In the genomic region with DNA sequence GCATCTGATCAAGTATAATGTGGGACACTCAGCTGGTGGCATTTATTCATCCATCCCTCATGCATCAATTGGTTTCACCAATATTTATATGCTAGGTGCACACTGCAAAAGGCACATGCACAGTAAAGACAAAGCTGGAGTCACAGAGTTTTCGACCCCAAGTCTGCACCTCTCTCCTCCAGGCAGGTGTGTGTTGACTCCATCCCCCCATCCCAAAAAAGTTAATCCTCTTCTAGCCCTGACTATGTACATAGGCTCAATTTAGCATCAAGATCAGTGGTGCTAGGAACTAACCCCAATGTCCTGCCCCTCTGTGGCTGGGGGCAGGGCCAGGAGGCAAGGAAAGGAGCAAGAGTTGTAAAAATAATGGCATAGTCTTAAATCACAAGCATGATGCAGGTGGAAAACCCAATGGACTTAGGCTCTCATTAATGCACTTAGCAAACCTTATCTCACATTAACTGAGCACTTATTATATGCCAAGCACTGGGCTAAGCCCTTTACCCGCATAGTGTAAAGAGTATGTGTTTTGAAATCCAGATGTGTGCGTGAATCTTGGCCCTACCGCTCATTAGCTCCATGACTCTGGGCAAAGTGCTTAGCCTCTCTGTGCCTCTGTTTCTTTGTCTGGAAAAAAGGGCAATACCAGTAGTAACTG, we compare ENCODE assay signal across 1 cellular context.
TF ChIP-seq lines count a peak whose summit lies in the region.

No MANE protein-coding gene starts in this region.

TF ChIP-seq in IMR-90, 13 proteins besides CTCF, POLR2A, EP300 and RAD21:
- TF ChIP-seq FOS (IDR thresholded peaks at IDR 0.05; ENCODE audit: low read depth, low read length), result no peak
- TF ChIP-seq, protein P1, sequence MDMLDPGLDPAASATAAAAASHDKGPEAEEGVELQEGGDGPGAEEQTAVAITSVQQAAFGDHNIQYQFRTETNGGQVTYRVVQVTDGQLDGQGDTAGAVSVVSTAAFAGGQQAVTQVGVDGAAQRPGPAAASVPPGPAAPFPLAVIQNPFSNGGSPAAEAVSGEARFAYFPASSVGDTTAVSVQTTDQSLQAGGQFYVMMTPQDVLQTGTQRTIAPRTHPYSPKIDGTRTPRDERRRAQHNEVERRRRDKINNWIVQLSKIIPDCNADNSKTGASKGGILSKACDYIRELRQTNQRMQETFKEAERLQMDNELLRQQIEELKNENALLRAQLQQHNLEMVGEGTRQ (IDR thresholded peaks at IDR 0.05; ENCODE audit: low read depth, low read length), result no peak
- no peak for TF ChIP-seq MAZ (IDR thresholded peaks at IDR 0.05; ENCODE audit: borderline replicate concordance, low read depth, low read length)
- no peak for TF ChIP-seq CEBPB (IDR thresholded peaks at IDR 0.05; ENCODE audit: low read depth, low read length)
- no peak for TF ChIP-seq NFE2L2 (IDR thresholded peaks at IDR 0.05; ENCODE audit: low read depth, low read length)
- no peak for TF ChIP-seq RFX5 (IDR thresholded peaks at IDR 0.05; ENCODE audit: low read depth, low read length)
- TF ChIP-seq SMC3 (IDR thresholded peaks at IDR 0.05; ENCODE audit: low read depth, low read length), result no peak
- TF ChIP-seq MXI1 (IDR thresholded peaks at IDR 0.05; ENCODE audit: borderline replicate concordance, low read depth, low read length), result no peak
- TF ChIP-seq RCOR1 (IDR thresholded peaks at IDR 0.05; ENCODE audit: insufficient replicate concordance, low read length), result no peak
- no peak for TF ChIP-seq CHD1 (IDR thresholded peaks at IDR 0.05; ENCODE audit: low read depth, low read length)
- no peak for TF ChIP-seq BHLHE40 (IDR thresholded peaks at IDR 0.05; ENCODE audit: low read depth, low read length)
- TF ChIP-seq MAFK (IDR thresholded peaks at IDR 0.05; ENCODE audit: low read depth, low read length), result no peak
- TF ChIP-seq, protein P2, sequence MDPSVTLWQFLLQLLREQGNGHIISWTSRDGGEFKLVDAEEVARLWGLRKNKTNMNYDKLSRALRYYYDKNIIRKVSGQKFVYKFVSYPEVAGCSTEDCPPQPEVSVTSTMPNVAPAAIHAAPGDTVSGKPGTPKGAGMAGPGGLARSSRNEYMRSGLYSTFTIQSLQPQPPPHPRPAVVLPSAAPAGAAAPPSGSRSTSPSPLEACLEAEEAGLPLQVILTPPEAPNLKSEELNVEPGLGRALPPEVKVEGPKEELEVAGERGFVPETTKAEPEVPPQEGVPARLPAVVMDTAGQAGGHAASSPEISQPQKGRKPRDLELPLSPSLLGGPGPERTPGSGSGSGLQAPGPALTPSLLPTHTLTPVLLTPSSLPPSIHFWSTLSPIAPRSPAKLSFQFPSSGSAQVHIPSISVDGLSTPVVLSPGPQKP (IDR thresholded peaks at IDR 0.05; ENCODE audit: borderline replicate concordance, low read depth, low read length), result no peak
TF ChIP-seq in IMR-90: peak in this region for 0.
